In genomic region chr11:62569611-62570010, GRCh38 we compare ENCODE assay signal across 1 cellular context.
TF ChIP-seq lines count a peak whose summit lies in the region.

No MANE protein-coding gene starts in this region.

TF ChIP-seq in GM12878, 131 proteins besides CTCF, POLR2A, EP300 and RAD21:
- TF ChIP-seq SUPT20H (IDR thresholded peaks at IDR 0.05; ENCODE audit: borderline replicate concordance, control insufficient read depth, low read depth, low read length), result no peak
